In the genomic region with DNA sequence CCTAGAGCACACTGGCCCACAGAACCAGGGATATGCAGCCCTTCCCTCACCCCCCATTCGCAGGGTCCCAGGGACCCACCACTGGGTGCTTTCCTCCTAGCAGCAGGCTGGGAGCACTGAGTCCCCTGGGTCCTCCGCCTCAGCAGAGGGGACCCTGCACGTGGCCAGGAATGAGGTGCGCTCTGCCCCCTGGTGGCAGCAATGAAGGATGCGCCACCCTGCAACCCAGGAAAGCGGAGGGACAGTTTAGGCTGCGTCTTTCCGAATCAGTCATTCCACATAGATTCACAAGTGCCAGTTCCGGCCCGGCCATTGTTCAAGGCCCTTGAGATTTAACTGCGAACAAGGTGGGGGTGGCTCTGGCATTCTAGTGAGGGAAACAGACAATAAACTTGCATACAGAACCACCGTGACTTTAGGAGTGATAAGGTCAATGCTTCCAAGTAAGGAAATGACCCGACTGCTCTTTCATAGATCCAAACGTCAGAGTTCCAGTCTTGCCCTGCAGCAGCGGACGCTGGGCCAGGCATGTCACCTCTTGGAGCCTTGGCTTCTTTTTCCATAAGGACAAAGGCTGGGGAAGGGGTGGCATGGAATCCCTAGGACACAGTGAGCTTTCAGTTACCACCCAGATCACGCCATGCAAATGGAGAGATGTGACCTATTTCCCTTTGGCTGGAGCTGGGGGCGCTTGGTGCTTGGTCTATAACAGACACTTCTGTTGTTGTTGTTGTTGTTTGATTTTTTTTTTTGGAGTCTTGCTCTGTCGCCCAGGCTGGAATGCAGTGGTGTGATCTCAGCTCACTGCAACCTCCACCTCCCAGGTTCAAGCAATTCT, we compare ENCODE assay signal across 8 cellular contexts. TPM values are rescaled to one million over a fixed set of nuclear protein-coding genes. Genes with fewer than 3 reads are reported as not detected.
DNase-seq lines count a peak whose midpoint lies in the region; ATAC-seq and TF ChIP-seq lines count a peak whose summit lies in the region.

No MANE protein-coding gene starts in this region.

- H3K4me3 Mint-ChIP-seq in osteocyte (ENCODE audit: unreplicated experiment) = no peak overlapping the region

- H3K9me3 Mint-ChIP-seq in osteocyte (ENCODE audit: unreplicated experiment) = no peaks in the 10 kb centered on the region

- intact Hi-C loops in thyroid gland (cut with DNase I) = no loop called here

- no peaks in the 10 kb centered on the region for H3K27me3 Mint-ChIP-seq in osteocyte (ENCODE audit: unreplicated experiment)

- peaks cover 60% of the 10 kb centered on the region for H3K4me1 Mint-ChIP-seq in osteocyte (ENCODE audit: unreplicated experiment)

- no peak overlapping the region for H3K27ac ChIP-seq in 22Rv1
- H3K27ac ChIP-seq in thyroid gland = no peak overlapping the region

- H3K27ac Mint-ChIP-seq in osteocyte (ENCODE audit: unreplicated experiment) = peak overlapping the region; percentile 87

- no peak for TF ChIP-seq POLR2A in thyroid gland (IDR thresholded peaks at IDR 0.05)

- no peaks in the 10 kb centered on the region for H3K27me3 ChIP-seq in thyroid gland

- peak; percentile 93 for DNase-seq in SHP77 treated with DMSO at 0.1 percent for 48 hours (lab: John Stamatoyannopoulos, UW)
- peak; percentile 81 for DNase-seq in activated gamma-delta T cell treated with Interleukin-2 at 50 U/mL for 16 hours
- peak; percentile 84 for DNase-seq in germinal center (ENCODE audit: low spot score)
- peak; percentile 92 for DNase-seq in osteocyte (ENCODE audit: extremely low spot score, unreplicated experiment)
- DNase-seq in thyroid gland = peak; percentile 67

- H3K9me3 ChIP-seq in thyroid gland = no peaks in the 10 kb centered on the region

- TF ChIP-seq CTCF in 22Rv1 (IDR thresholded peaks at IDR 0.05) = peak; percentile 95
- peak; percentile 94 for TF ChIP-seq CTCF in LNCAP (IDR thresholded peaks at IDR 0.05)
- peak; percentile 97 for TF ChIP-seq CTCF in osteocyte (IDR thresholded peaks at IDR 0.05)
- peak; percentile 82 to 98 (median 90) for TF ChIP-seq CTCF in thyroid gland (IDR thresholded peaks at IDR 0.05)

- WGBS in thyroid gland, 2 donors = 19 to 20% methylated on average over 12 to 19 of the region's 19 CpGs

- peaks cover 0 to 28% of the 10 kb centered on the region in 2 donors for H3K4me1 ChIP-seq in thyroid gland

- no peak overlapping the region for H3K4me3 ChIP-seq in thyroid gland (replicated peaks in 1 of 3)

- no peaks in the 10 kb centered on the region for H3K36me3 ChIP-seq in thyroid gland

- peaks cover 6% of the 10 kb centered on the region for H3K36me3 Mint-ChIP-seq in osteocyte (ENCODE audit: unreplicated experiment)

- peak; percentile 63 for ATAC-seq in GM18502 (IDR thresholded peaks at IDR 0.05; ENCODE audit: poor library complexity, unreplicated experiment)

RNA-seq across cellular contexts. Expression of gene RIN1, which starts 7.7 kb away (rescaled TPM):
- total RNA-seq in osteocyte (21.0 and 23.6 TPM in 2 replicates), thyroid gland (1 to 10 TPM; 1.3 to 7.9 (median 2.2) TPM)

RNA-seq across cellular contexts. Expression of gene CD248, which starts 11.7 kb away (rescaled TPM):
- 68.7 and 70.9 TPM in 2 replicates for total RNA-seq in osteocyte
- 10 to 100 TPM in 1 of 4 donors, 1 to 10 TPM in 3; 4.6 to 24.8 (median 6.6) TPM for total RNA-seq in thyroid gland

RNA-seq across cellular contexts. Expression of gene BRMS1, which starts 16.4 kb away (rescaled TPM):
- 32.3 and 33.4 TPM in 2 replicates for total RNA-seq in osteocyte
- total RNA-seq in thyroid gland = 10 to 100 TPM; 41.4 to 64.4 (median 53.8) TPM

RNA-seq across cellular contexts. Expression of gene B4GAT1, which starts 18.9 kb away (rescaled TPM):
- 31.0 and 32.7 TPM in 2 replicates for total RNA-seq in osteocyte
- total RNA-seq in thyroid gland = 10 to 100 TPM; 41.1 to 67.2 (median 49.5) TPM

RNA-seq across cellular contexts. Expression of gene TMEM151A, which starts 36.8 kb away (rescaled TPM):
- total RNA-seq in osteocyte (0.46 and 0.55 TPM in 2 replicates), thyroid gland (1 to 10 TPM in 1 of 4 donors, under 1 TPM in 2, not detected in 1; 0.20 to 1.1 (median 0.22) TPM)
